1 cellular context compared by ENCODE assay signal in genomic region chr5:56259002-56259511, GRCh38.
A peak's percentile ranks its signal among the peaks of the same experiment; 100 is the strongest.
TF ChIP-seq lines count a peak whose summit lies in the region.

No MANE protein-coding gene starts in this region.

TF ChIP-seq in IMR-90, 13 proteins besides CTCF, POLR2A, EP300 and RAD21:
- TF ChIP-seq CEBPB (IDR thresholded peaks at IDR 0.05; ENCODE audit: low read depth, low read length) (peak; percentile 84), FOS (IDR thresholded peaks at IDR 0.05; ENCODE audit: low read depth, low read length) (peak; percentile 90), MAFK (IDR thresholded peaks at IDR 0.05; ENCODE audit: low read depth, low read length) (peak; percentile 70), BHLHE40 (IDR thresholded peaks at IDR 0.05; ENCODE audit: low read depth, low read length) (peak; percentile 50; the same call in 1 of the 2 replicates), NFE2L2 (IDR thresholded peaks at IDR 0.05; ENCODE audit: low read depth, low read length) (no peak)
TF ChIP-seq in IMR-90: peak in this region for 4.
